Comparison of ENCODE assay signal across 23 cellular contexts in the genomic region with DNA sequence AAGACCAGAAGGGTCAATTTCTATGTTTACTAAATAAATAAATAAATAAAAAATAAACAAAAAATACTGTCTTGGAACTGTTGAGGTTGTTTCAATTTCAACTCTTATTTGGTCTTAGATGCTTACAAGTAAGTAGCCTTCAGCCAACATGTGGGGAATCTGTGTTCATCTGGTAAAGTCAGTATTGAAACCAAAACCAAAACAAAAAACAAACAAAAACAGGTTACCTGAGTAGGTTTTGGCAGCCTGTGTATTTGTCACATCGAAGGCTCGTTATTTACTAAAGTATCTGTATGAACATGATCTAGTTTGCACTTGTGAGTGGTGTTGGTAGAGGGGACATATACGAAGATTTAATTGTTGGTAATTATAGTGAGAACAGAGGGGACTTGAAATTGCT.
"Had no signal": no experiment of that assay in that cellular context is flagged by ENCODE, and none has a peak within 500 bp of the region (broad histone marks: within the 10 kb centered on the region; RNA-seq: fewer than 3 reads in every experiment).

No MANE protein-coding gene starts in this region.

- H3K27ac Mint-ChIP-seq: activated CD4-positive, alpha-beta memory T cell treated with anti-CD3 and anti-CD28 coated beads, Interleukin-2, amount 10 ng/mL, durations not matched to agents 7 days and 5 days; activated CD8-positive, alpha-beta memory T cell treated with anti-CD3 and anti-CD28 coated beads, Interleukin-2, amount 10 ng/mL, durations not matched to agents 7 days and 5 days; activated naive CD8-positive, alpha-beta T cell treated with anti-CD3 and anti-CD28 coated beads for 36 hours; activated T-helper 17 cell treated with anti-CD3 and anti-CD28 coated beads, Interleukin-2, amount 50 U/mL, for 72 hours; neural progenitor cell had no signal

- FAIRE-seq: urothelium cell line had no signal

- H3K4me1 Mint-ChIP-seq: activated CD4-positive, alpha-beta memory T cell treated with anti-CD3 and anti-CD28 coated beads, Interleukin-2, amount 10 ng/mL, durations not matched to agents 7 days and 5 days; activated CD8-positive, alpha-beta memory T cell treated with anti-CD3 and anti-CD28 coated beads, Interleukin-2, amount 10 ng/mL, durations not matched to agents 7 days and 5 days; activated naive CD8-positive, alpha-beta T cell treated with anti-CD3 and anti-CD28 coated beads for 36 hours; activated T-helper 17 cell treated with anti-CD3 and anti-CD28 coated beads, Interleukin-2, amount 50 U/mL, for 72 hours; neural progenitor cell had no signal

- H3K4me1 ChIP-seq: esophagus muscularis mucosa, gastroesophageal sphincter, heart left ventricle, left ventricle myocardium inferior, neural progenitor cell, prostate gland, right atrium auricular region, tibial nerve had no signal

- H3K27me3 Mint-ChIP-seq: activated CD4-positive, alpha-beta memory T cell treated with anti-CD3 and anti-CD28 coated beads, Interleukin-2, amount 10 ng/mL, durations not matched to agents 7 days and 5 days; activated CD8-positive, alpha-beta memory T cell treated with anti-CD3 and anti-CD28 coated beads, Interleukin-2, amount 10 ng/mL, durations not matched to agents 7 days and 5 days; activated naive CD8-positive, alpha-beta T cell treated with anti-CD3 and anti-CD28 coated beads for 36 hours; activated T-helper 17 cell treated with anti-CD3 and anti-CD28 coated beads, Interleukin-2, amount 50 U/mL, for 72 hours had no signal

- H3K9me3 ChIP-seq: esophagus muscularis mucosa, gastroesophageal sphincter, heart left ventricle, prostate gland, right atrium auricular region, tibial nerve had no signal

- DNase-seq: activated CD4-positive, alpha-beta memory T cell treated with anti-CD3 and anti-CD28 coated beads, Interleukin-2, amount 10 ng/mL, durations not matched to agents 7 days and 5 days; activated CD4-positive, alpha-beta T cell treated with anti-CD3 and anti-CD28 coated beads for 48 hours; activated CD4-positive, CD25-positive, alpha-beta regulatory T cell; activated CD8-positive, alpha-beta memory T cell treated with anti-CD3 and anti-CD28 coated beads, Interleukin-2, amount 10 ng/mL, durations not matched to agents 7 days and 5 days; activated naive CD4-positive, alpha-beta T cell; activated naive CD8-positive, alpha-beta T cell treated with anti-CD3 and anti-CD28 coated beads for 36 hours; activated T-cell treated with anti-CD3 and anti-CD28 coated beads, Interleukin-2, amount 50 U/mL, for 1 hour; amniotic stem cell; effector CD4-positive, alpha-beta T cell; heart left ventricle; left ventricle myocardium inferior; mammary epithelial cell; stimulated activated CD4-positive, alpha-beta T cell treated with anti-CD3 and anti-CD28 coated beads, Interleukin-2, amount 100 ng/mL, for 24 hours; stimulated activated naive CD8-positive, alpha-beta T cell treated with anti-CD3 and anti-CD28 coated beads, Interleukin-15, Interleukin-2, amounts not matched to agents 100 U/mL and 50 U/mL, for 24 hours; substantia nigra had no signal

- H3K9me3 Mint-ChIP-seq: neural progenitor cell had no signal

- H3K27me3 ChIP-seq: gastroesophageal sphincter, heart left ventricle, neural progenitor cell, right atrium auricular region, tibial nerve had no signal

- H3K4me3 ChIP-seq: esophagus muscularis mucosa, gastroesophageal sphincter, heart left ventricle, left ventricle myocardium inferior, neural progenitor cell, prostate gland, right atrium auricular region, tibial nerve had no signal

- ATAC-seq: activated CD8-positive, alpha-beta memory T cell treated with anti-CD3 and anti-CD28 coated beads, Interleukin-2, amount 10 ng/mL, durations not matched to agents 7 days and 5 days; activated T-helper 17 cell treated with anti-CD3 and anti-CD28 coated beads, Interleukin-2, amount 50 U/mL, for 72 hours; gastroesophageal sphincter; heart left ventricle; stimulated activated naive CD8-positive, alpha-beta T cell treated with anti-CD3 and anti-CD28 coated beads, Interleukin-15, Interleukin-2, amounts not matched to agents 100 U/mL and 50 U/mL, for 24 hours had no signal

- H3K36me3 Mint-ChIP-seq: activated CD8-positive, alpha-beta memory T cell treated with anti-CD3 and anti-CD28 coated beads, Interleukin-2, amount 10 ng/mL, durations not matched to agents 7 days and 5 days; activated naive CD8-positive, alpha-beta T cell treated with anti-CD3 and anti-CD28 coated beads for 36 hours; neural progenitor cell had no signal

- H3K4me2 ChIP-seq: neural progenitor cell had no signal

- H3K36me3 ChIP-seq: esophagus muscularis mucosa, gastroesophageal sphincter, heart left ventricle, left ventricle myocardium inferior, neural progenitor cell, prostate gland, right atrium auricular region, tibial nerve had no signal

- H3K9ac ChIP-seq: neural progenitor cell had no signal

- H3K4me3 Mint-ChIP-seq: activated CD4-positive, alpha-beta memory T cell treated with anti-CD3 and anti-CD28 coated beads, Interleukin-2, amount 10 ng/mL, durations not matched to agents 7 days and 5 days; activated CD8-positive, alpha-beta memory T cell treated with anti-CD3 and anti-CD28 coated beads, Interleukin-2, amount 10 ng/mL, durations not matched to agents 7 days and 5 days; activated naive CD8-positive, alpha-beta T cell treated with anti-CD3 and anti-CD28 coated beads for 36 hours; activated T-helper 17 cell treated with anti-CD3 and anti-CD28 coated beads, Interleukin-2, amount 50 U/mL, for 72 hours; neural progenitor cell had no signal

- H2AFZ ChIP-seq: neural progenitor cell had no signal

- H3K27ac ChIP-seq: esophagus muscularis mucosa, gastroesophageal sphincter, heart left ventricle, left ventricle myocardium inferior, neural progenitor cell, prostate gland, right atrium auricular region, tibial nerve had no signal
